Comparison of ENCODE assay signal across 8 cellular contexts in the genomic region with DNA sequence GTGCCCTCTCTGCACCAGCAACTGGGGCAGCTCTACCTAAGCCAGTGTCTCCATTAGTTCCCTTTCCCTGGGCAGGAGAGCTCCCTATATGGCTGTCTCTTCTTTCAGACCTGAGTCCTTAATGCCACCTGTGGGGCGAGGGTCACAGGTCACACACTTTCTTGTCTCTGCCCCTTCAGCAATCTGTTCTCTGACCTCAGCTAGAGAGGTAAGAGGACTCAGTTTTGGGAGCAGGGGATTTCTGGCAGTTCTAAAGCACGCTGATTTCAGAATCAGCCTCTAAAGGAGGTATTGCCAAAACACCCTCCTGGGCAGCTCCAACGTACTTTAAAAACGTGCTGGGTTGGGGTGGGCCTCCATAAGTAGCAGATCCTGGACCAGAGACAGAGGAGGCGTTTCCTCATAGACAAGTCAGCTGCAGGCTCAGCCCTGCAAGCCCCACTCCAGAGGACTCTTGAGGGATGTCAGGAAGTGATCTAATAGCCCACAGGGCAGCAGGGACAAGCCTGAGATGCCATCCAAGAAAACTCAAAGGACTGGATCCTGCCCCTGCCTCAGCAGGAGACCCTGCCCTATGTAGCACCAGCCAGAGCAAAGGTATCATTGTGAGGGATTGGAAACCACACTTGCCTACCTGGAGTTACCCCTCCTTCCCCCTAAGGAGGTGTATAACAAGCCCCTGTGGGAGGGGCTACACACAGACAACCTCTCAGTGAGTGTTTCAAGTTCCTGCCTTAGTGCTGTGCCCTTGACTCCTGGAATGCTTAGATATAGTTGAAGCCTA. TPM values are rescaled to one million over a fixed set of nuclear protein-coding genes. Genes with fewer than 3 reads are reported as not detected.
DNase-seq lines count a peak whose midpoint lies in the region; ATAC-seq and TF ChIP-seq lines count a peak whose summit lies in the region.

No MANE protein-coding gene starts in this region.

- peaks cover 96 to 98% (median 96%) of the 10 kb centered on the region in 3 donors for H3K4me1 Mint-ChIP-seq in T-cell

- H3K4me3 ChIP-seq in AG04450 (ENCODE audit: low read depth, low read length): peak overlapping the region; percentile 5; the same call in 1 of the 2 replicates
- H3K4me3 ChIP-seq in neutrophil (ENCODE audit: low read depth in 1 of 2, low read length in 1 of 2): peak overlapping the region in 1 of 2 experiments; percentile 37

- CTCF ChIA-PET in AG04450 (lab: Charles Lee): interaction anchor here (1.4 to 4.0 kb wide), 3 partner anchors 59 to 68 kb away, joined by 5 to 22 read pairs (median 13); no protein-coding TSS in a partner anchor
- CTCF ChIA-PET in T-cell (lab: Charles Lee): interaction anchor here (0.6 to 1.7 kb wide), 8 partner anchors 9 to 235 kb away, joined by 3 to 6 read pairs (median 4); no protein-coding TSS in a partner anchor

- no peaks in the 10 kb centered on the region for H3K9me3 Mint-ChIP-seq in T-cell

- H3K27ac Mint-ChIP-seq in T-cell: peak overlapping the region; percentile 87 to 93

- DNase-seq in AG04450 (ENCODE audit: low read depth, low spot score) (no peak), HCEC 1CT (peak; percentile 73), T-cell (peak in 11 of 34 experiments; percentile 4 to 48 (median 38)), erythroblast (lab: John Stamatoyannopoulos, UW) (peak; percentile 24 to 25), COLO829 (ENCODE audit: low spot score) (no peak), NCI-H748 (lab: John Stamatoyannopoulos, UW; ENCODE audit: unreplicated experiment) (no peak)

- no peaks in the 10 kb centered on the region for H3K9me3 ChIP-seq in AG04450 (ENCODE audit: control insufficient read depth, insufficient read depth, low read length)
- H3K9me3 ChIP-seq in neutrophil: no peaks in the 10 kb centered on the region

- POLR2A ChIA-PET in AG04450 (lab: Yijun Ruan, JAX): interaction anchor here (1.3 to 4.3 kb wide), 5 partner anchors 8 to 59 kb away, joined by 3 to 32 read pairs (median 4); a partner anchor contains a TSS
- POLR2A ChIA-PET in T-cell (lab: Charles Lee): interaction anchor here in 1 of 2 donors (0.5 to 0.9 kb wide), 3 partner anchors 10 to 417 kb away, joined by 3 read pairs; no protein-coding TSS in a partner anchor

- H3K27ac ChIP-seq in AG04450 (ENCODE audit: low read depth, low read length): peak overlapping the region; percentile 55
- peak overlapping the region; percentile 72 for H3K27ac ChIP-seq in neutrophil

- no peaks in the 10 kb centered on the region for H3K27me3 ChIP-seq in AG04450 (ENCODE audit: control insufficient read depth, insufficient read depth, low read length)
- H3K27me3 ChIP-seq in neutrophil: no peaks in the 10 kb centered on the region

- no peaks in the 10 kb centered on the region for H3K27me3 Mint-ChIP-seq in T-cell

- no peak for TF ChIP-seq POLR2A in erythroblast (IDR thresholded peaks at IDR 0.05; ENCODE audit: low read length)

- H3K36me3 Mint-ChIP-seq in T-cell: peaks cover 3% of the 10 kb centered on the region

- peaks cover 10% of the 10 kb centered on the region for H3K36me3 ChIP-seq in neutrophil

- peaks cover 94 to 97% of the 10 kb centered on the region in 2 experiments for H3K4me1 ChIP-seq in neutrophil (ENCODE audit: control insufficient read depth in 1 of 2, insufficient read depth in 1 of 2, low read depth in 1 of 2, low read length in 1 of 2)

- no peak for TF ChIP-seq CTCF in AG04450 (IDR thresholded peaks at IDR 0.05; ENCODE audit: low read depth, low read length)
- no peak for TF ChIP-seq CTCF in neutrophil (IDR thresholded peaks at IDR 0.05)

- ATAC-seq in T-cell (replicated peaks in 1 of 4): peak; percentile 50 to 72 (median 54)
- ATAC-seq in HG03280 (IDR thresholded peaks at IDR 0.05; ENCODE audit: unreplicated experiment): no peak

- H3K4me3 Mint-ChIP-seq in T-cell: peak overlapping the region; percentile 47 to 90 (median 64)

RNA-seq across cellular contexts. Expression of a gene that starts 8.6 kb away (rescaled TPM):
- 292 and 305 TPM in 2 replicates for polyA plus RNA-seq in AG04450 (2011; rRNA removed)
- 367 and 414 TPM in 2 replicates for polyA minus RNA-seq in AG04450 (2011; rRNA and poly(A)+ RNA removed)
- total RNA-seq in T-cell: 100 to 1,000 TPM; 132 to 246 (median 234) TPM

RNA-seq across cellular contexts. Expression of a gene that starts 19.4 kb away (rescaled TPM):
- polyA plus RNA-seq in AG04450 (2011; rRNA removed): 3.5 and 4.7 TPM in 2 replicates
- polyA minus RNA-seq in AG04450 (2011; rRNA and poly(A)+ RNA removed): 2.7 and 4.4 TPM in 2 replicates
- total RNA-seq in T-cell: 10 to 100 TPM in 1 of 5 donors, 1 to 10 TPM in 4; 2.2 to 12.3 (median 8.9) TPM

RNA-seq across cellular contexts. Expression of a gene that starts 55.4 kb away (rescaled TPM):
- 22.3 and 22.8 TPM in 2 replicates for polyA plus RNA-seq in AG04450 (2011; rRNA removed)
- 6.1 and 7.0 TPM in 2 replicates for polyA minus RNA-seq in AG04450 (2011; rRNA and poly(A)+ RNA removed)
- 10 to 100 TPM; 15.5 to 21.5 (median 20.2) TPM for total RNA-seq in T-cell

Comparison
In these comparisons a context has a peak if more than half of its experiments do, and no peak if none do; other contexts are left out.
1. DNase-seq: peak in HCEC 1CT (single experiment) and erythroblast (2 of 2); none in AG04450 (single experiment), COLO829 (single experiment) and NCI-H748 (single experiment).